ENCODE assay signal across 9 cellular contexts in genomic region chr5:94693043-94693822, GRCh38.
DNase-seq lines count a peak whose midpoint lies in the region; ATAC-seq and TF ChIP-seq lines count a peak whose summit lies in the region.
"Had no signal": no experiment of that assay in that cellular context is flagged by ENCODE, and none has a peak within 500 bp of the region (broad histone marks: within the 10 kb centered on the region; RNA-seq: fewer than 3 reads in every experiment).

No MANE protein-coding gene starts in this region.

- H3K36me3 Mint-ChIP-seq in CD14-positive monocyte = peaks cover 24% of the 10 kb centered on the region in 2 donors

- intact Hi-C loops in CD14-positive monocyte (cut with micrococcal nuclease) = no loop called here

- TF ChIP-seq CTCF in CD14-positive monocyte (IDR thresholded peaks at IDR 0.05) = peak; percentile 53
- peak; percentile 45 for TF ChIP-seq CTCF in fibroblast of the aortic adventitia (IDR thresholded peaks at IDR 0.05; ENCODE audit: insufficient read depth, low read length)

- DNase-seq in CD14-positive monocyte (ENCODE audit: low spot score) (no peak), HS-27A (ENCODE audit: low read depth) (peak; percentile 57), RPMI8226 (peak; percentile 12), fibroblast of the aortic adventitia (ENCODE audit: low read depth) (peak; percentile 87), retina (peak; percentile 24), NK-92 (lab: John Stamatoyannopoulos, UW; ENCODE audit: unreplicated experiment) (no peak)

- H3K4me3 Mint-ChIP-seq in CD14-positive monocyte = no peak overlapping the region
- H3K4me3 Mint-ChIP-seq: naive thymus-derived CD8-positive, alpha-beta T cell had no signal

- H3K4me3 ChIP-seq in fibroblast of the aortic adventitia (ENCODE audit: low read depth, low read length) = no peak overlapping the region

- H3K9me3 Mint-ChIP-seq in CD14-positive monocyte = no peaks in the 10 kb centered on the region
- H3K9me3 Mint-ChIP-seq: naive thymus-derived CD8-positive, alpha-beta T cell had no signal

- ATAC-seq in GM18870 (IDR thresholded peaks at IDR 0.05; ENCODE audit: unreplicated experiment) (peak; percentile 85), HG02840 (IDR thresholded peaks at IDR 0.05; ENCODE audit: low FRiP score, unreplicated experiment) (no peak)

- H3K27me3 Mint-ChIP-seq in CD14-positive monocyte (ENCODE audit: low read depth in 3 of 3) = no peaks in the 10 kb centered on the region
- H3K27me3 Mint-ChIP-seq: naive thymus-derived CD8-positive, alpha-beta T cell had no signal

- no peak overlapping the region for H3K27ac Mint-ChIP-seq in CD14-positive monocyte
- H3K27ac Mint-ChIP-seq: naive thymus-derived CD8-positive, alpha-beta T cell had no signal

- peaks cover 3% of the 10 kb centered on the region for H3K4me1 Mint-ChIP-seq in CD14-positive monocyte

Comparison
In these comparisons a context has a peak if more than half of its experiments do, and no peak if none do; other contexts are left out.
1. DNase-seq: peak in HS-27A (single experiment), RPMI8226 (single experiment), fibroblast of the aortic adventitia (single experiment) and retina (single experiment); none in CD14-positive monocyte (single experiment) and NK-92 (single experiment).